13 cellular contexts compared by ENCODE assay signal in the genomic region with DNA sequence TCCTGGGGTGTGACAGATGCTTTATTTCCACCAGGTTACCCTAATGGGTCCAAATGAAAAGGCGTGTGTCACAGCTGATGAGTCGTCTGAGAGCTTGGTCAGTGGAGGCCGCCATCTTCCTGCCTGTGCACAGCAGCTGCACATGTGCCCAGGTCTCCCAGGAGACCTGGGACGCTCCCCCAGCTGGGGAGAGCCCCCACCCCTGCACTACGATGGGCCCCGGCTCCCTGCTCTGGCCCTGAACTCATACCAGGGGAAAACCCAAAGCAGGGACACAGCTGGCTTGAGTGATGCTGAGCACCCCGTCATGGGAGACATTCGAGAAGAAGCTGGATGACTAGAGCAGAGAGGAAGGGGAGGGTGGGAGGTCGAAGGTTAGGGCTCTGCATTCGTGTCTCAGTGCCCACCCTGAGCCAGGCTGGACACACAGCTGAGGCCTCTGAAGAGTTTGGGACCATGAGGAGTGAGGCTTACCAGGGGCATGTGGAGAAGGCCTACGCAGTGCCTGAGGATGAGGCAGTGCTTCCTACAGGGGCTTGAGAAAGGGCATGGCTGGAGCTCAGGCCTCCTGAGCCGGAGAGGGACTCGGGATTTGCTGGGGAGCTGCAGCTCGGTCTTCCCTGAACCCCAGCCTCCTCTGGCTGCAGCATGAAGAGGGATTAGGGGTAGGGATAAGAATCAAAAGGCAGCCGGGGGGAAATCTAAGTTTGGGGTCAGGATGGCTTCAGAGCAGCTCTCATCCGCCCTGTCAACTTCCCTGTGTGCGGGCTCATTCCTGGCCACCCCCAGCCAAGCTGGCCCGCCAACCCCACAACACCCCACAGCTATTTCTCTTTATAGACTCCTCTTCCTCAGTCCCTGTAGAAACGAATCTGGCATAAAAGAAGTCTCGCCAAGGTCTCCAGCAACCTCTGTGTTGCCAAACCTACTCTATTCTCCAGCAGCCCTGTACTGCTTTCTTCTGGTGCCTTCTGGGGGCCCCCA. TPM values are rescaled to one million over a fixed set of nuclear protein-coding genes. Genes with fewer than 3 reads are reported as not detected.
DNase-seq lines count a peak whose midpoint lies in the region; ATAC-seq and TF ChIP-seq lines count a peak whose summit lies in the region.
"Had no signal": no experiment of that assay in that cellular context is flagged by ENCODE, and none has a peak within 500 bp of the region (broad histone marks: within the 10 kb centered on the region; RNA-seq: fewer than 3 reads in every experiment).

No MANE protein-coding gene starts in this region.

- H3K4me2 ChIP-seq in OCI-LY3 (ENCODE audit: low read length): peak overlapping the region; percentile 53

- no peak for TF ChIP-seq CTCF in GM13976 (IDR thresholded peaks at IDR 0.05; ENCODE audit: borderline replicate concordance, control extremely low read depth, extremely low read depth, insufficient read depth, missing control alignments)
- no peak for TF ChIP-seq CTCF in OCI-LY3 (IDR thresholded peaks at IDR 0.05; ENCODE audit: low read depth, low read length)

- H3K27me3 ChIP-seq in OCI-LY3 (ENCODE audit: low read depth, low read length) (peaks cover 11% of the 10 kb centered on the region; the same call in 1 of the 2 replicates), layer of hippocampus (ENCODE audit: control insufficient read depth, insufficient read depth, low read length) (no peaks in the 10 kb centered on the region), skeletal muscle tissue (ENCODE audit: control insufficient read depth in 3 of 3, insufficient read depth in 3 of 3, low read length in 3 of 3) (no peaks in the 10 kb centered on the region)

- in situ Hi-C loops in GM13976 (cut with MboI; ENCODE audit: low sequenced_read_pairs, unreplicated experiment): no loop called here

- no peak overlapping the region for H3K4me3 Mint-ChIP-seq in T-helper 17 cell

- no peaks in the 10 kb centered on the region for H3K27me3 Mint-ChIP-seq in T-helper 17 cell

- H3K27ac Mint-ChIP-seq in T-helper 17 cell: no peak overlapping the region
- H3K27ac Mint-ChIP-seq: CD4-positive, CD25-positive, alpha-beta regulatory T cell had no signal

- H4K20me1 ChIP-seq in OCI-LY3 (ENCODE audit: insufficient read depth, low read length): no peaks in the 10 kb centered on the region

- ATAC-seq in T-helper 17 cell: no peak

- peak overlapping the region; percentile 43; the same call in 1 of the 2 replicates for H3K4me3 ChIP-seq in OCI-LY3 (ENCODE audit: low read length)
- H3K4me3 ChIP-seq in skeletal muscle tissue (ENCODE audit: low read length in 3 of 3): no peak overlapping the region

- H3K27ac ChIP-seq in OCI-LY3 (ENCODE audit: low read length) (peak overlapping the region; percentile 41), layer of hippocampus (ENCODE audit: low read depth, low read length) (peak overlapping the region; percentile 16), skeletal muscle tissue (ENCODE audit: low read depth, low read length) (peak overlapping the region; percentile 23)
- H3K27ac ChIP-seq: epithelial cell of prostate, VCaP had no signal

- DNase-seq in GM13976 (ENCODE audit: low spot score) (peak; percentile 73), T-helper 17 cell (no peak), Kasumi-1 (lab: John Stamatoyannopoulos, UW) (no peak), SIG-M5 (lab: John Stamatoyannopoulos, UW) (no peak)
- DNase-seq in activated effector memory CD4-positive, alpha-beta T cell treated with Interleukin-2 at 50 U/mL for 16 hours: no peak
- DNase-seq: activated T-cell treated with anti-CD3 and anti-CD28 coated beads, Interleukin-2, amount 50 U/mL, for 1 hour; CD4-positive, CD25-positive, alpha-beta regulatory T cell had no signal

- peak overlapping the region; percentile 49 for H2AFZ ChIP-seq in OCI-LY3 (ENCODE audit: low read depth, low read length)

- H3K9me3 ChIP-seq in OCI-LY3 (ENCODE audit: insufficient read depth, low read length) (no peaks in the 10 kb centered on the region), skeletal muscle tissue (ENCODE audit: control insufficient read depth in 3 of 3, low read length in 3 of 3) (no peaks in the 10 kb centered on the region), T-helper 17 cell (ENCODE audit: control insufficient read depth, low read length, poor library complexity, severe bottlenecking) (no peaks in the 10 kb centered on the region)

- H3K4me1 ChIP-seq in OCI-LY3 (ENCODE audit: low read length) (peaks cover 19% of the 10 kb centered on the region), skeletal muscle tissue (ENCODE audit: control insufficient read depth in 3 of 3, insufficient read depth in 3 of 3, low read length in 3 of 3) (peaks cover 42 to 49% (median 48%) of the 10 kb centered on the region in 3 donors)

- no peaks in the 10 kb centered on the region for H3K36me3 Mint-ChIP-seq in T-helper 17 cell (ENCODE audit: low read depth)
- H3K36me3 Mint-ChIP-seq: CD4-positive, CD25-positive, alpha-beta regulatory T cell had no signal

- H3K36me3 ChIP-seq in OCI-LY3 (replicated peaks; ENCODE audit: low read depth, low read length) (no peaks in the 10 kb centered on the region), skeletal muscle tissue (ENCODE audit: control insufficient read depth in 3 of 3, insufficient read depth in 3 of 3, low read length in 3 of 3) (no peaks in the 10 kb centered on the region)

- no peaks in the 10 kb centered on the region for H3K79me2 ChIP-seq in OCI-LY3 (ENCODE audit: low read length)

- H3K9ac ChIP-seq in OCI-LY3 (ENCODE audit: low read length) (no peak overlapping the region), skeletal muscle tissue (ENCODE audit: low read depth in 1 of 3, low read length in 3 of 3) (no peak overlapping the region)

- H3K4me1 Mint-ChIP-seq in T-helper 17 cell: no peaks in the 10 kb centered on the region

RNA-seq across cellular contexts. Expression of a gene that starts 42.2 kb away (rescaled TPM):
- total RNA-seq in skeletal muscle tissue (not detected), T-helper 17 cell (10 to 100 TPM; 66.4 to 90.1 TPM)
- total RNA-seq: H4 had no signal

Comparison
In these comparisons a context has a peak if more than half of its experiments do, and no peak if none do; other contexts are left out.
1. RNA of a gene that starts 42.2 kb away (total RNA-seq): 66.4 to 90.1 TPM in T-helper 17 cell; not detected in skeletal muscle tissue (single experiment); every median in the first group is over 10 times any median in the second.
2. Peak in every context shown above with its lines, with median percentiles within 50 percentile points of each other: H3K27ac ChIP-seq.